In the genomic region with DNA sequence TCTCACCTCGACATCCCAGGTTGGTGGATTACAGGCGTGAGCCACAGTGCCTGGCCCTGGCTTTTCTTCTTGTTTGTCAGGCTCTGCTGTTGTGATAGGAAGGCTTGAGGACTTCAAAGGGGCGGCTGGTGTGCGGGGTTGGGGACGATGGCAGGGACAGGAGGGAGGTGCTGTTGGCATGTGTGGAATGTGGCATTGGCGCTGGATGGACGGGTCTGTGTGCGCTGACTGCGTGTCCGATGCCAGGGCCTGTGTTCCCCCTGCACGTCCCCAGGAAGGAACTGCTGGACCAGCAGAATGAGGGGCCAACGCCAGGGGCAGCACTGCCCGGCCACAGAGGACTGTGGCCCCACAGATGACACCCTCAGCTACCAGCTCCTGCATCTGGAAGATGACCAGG, we compare ENCODE assay signal across 28 cellular contexts. TPM values are rescaled to one million over a fixed set of nuclear protein-coding genes. Genes with fewer than 3 reads are reported as not detected.
A peak's percentile ranks its signal among the peaks of the same experiment; 100 is the strongest.
DNase-seq lines count a peak whose midpoint lies in the region; ATAC-seq, FAIRE-seq and TF ChIP-seq lines count a peak whose summit lies in the region.
"Had no signal": no experiment of that assay in that cellular context is flagged by ENCODE, and none has a peak within 500 bp of the region (broad histone marks: within the 10 kb centered on the region; RNA-seq: fewer than 3 reads in every experiment).

No MANE protein-coding gene starts in this region.

- peak overlapping the region in 1 of 2 experiments; percentile 20; a peak in 1 of 4 replicates for H3K4me3 ChIP-seq in HCT116 (replicated peaks in 1 of 2; ENCODE audit: low read depth in 1 of 2, low read length in 2 of 2)
- peak overlapping the region in 1 of 3 experiments; percentile 19; a peak in 1 of 6 replicates for H3K4me3 ChIP-seq in HepG2 (replicated peaks in 1 of 3; ENCODE audit: insufficient read depth in 1 of 3, low read depth in 2 of 3, low read length in 3 of 3)
- peak overlapping the region; percentile 29 for H3K4me3 ChIP-seq in retinal pigment epithelial cell (ENCODE audit: low read length)
- peak overlapping the region in 1 of 59 donors; percentile 35 for H3K4me3 ChIP-seq in dorsolateral prefrontal cortex
- H3K4me3 ChIP-seq: lung, ovary, thoracic aorta had no signal

- H3K9me2 ChIP-seq in HCT116 (ENCODE audit: insufficient read depth): no peaks in the 10 kb centered on the region

- ATAC-seq in HCT116 (peak; percentile 61), HepG2 (no peak), GM19452 (IDR thresholded peaks at IDR 0.05; ENCODE audit: unreplicated experiment) (no peak)
- ATAC-seq: activated CD4-positive, CD25-positive, alpha-beta regulatory T cell treated with anti-CD3 and anti-CD28 coated beads, Interleukin-2, amount 50 U/mL, for 24 hours; stimulated activated memory B cell treated with anti-CD40 and anti-IgM and Interleukin-4, amounts not matched to agents 10 μg/mL and 1 μg/mL and 100 μg/mL, for 72 hours had no signal

- H3K79me2 ChIP-seq in HCT116 (ENCODE audit: insufficient read depth, low read length): no peaks in the 10 kb centered on the region
- H3K79me2 ChIP-seq in HepG2 (ENCODE audit: insufficient read depth, low read length): peaks cover 5% of the 10 kb centered on the region

- no peak for TF ChIP-seq RAD21 in HCT116 (IDR thresholded peaks at IDR 0.05; ENCODE audit: low read depth)
- TF ChIP-seq RAD21 in HepG2 (CRISPR knock-in tag; IDR thresholded peaks at IDR 0.05): no peak

- 88% methylated on average over 13 of the region's 13 CpGs for WGBS in HepG2 (ENCODE audit: low lambda C conversion rate)

- DNase-seq in HCT116 (ENCODE audit: low read depth, low spot score) (no peak), SW480 (ENCODE audit: low spot score) (peak; percentile 39), HepG2 (ENCODE audit: low spot score) (no peak), retinal pigment epithelial cell (ENCODE audit: low read depth) (no peak), dorsolateral prefrontal cortex (no peak), NCI-H748 treated with DMSO at 0.1 percent for 48 hours (lab: John Stamatoyannopoulos, UW) (no peak)
- DNase-seq in effector CD4-positive, alpha-beta T cell: no peak
- DNase-seq: activated naive CD4-positive, alpha-beta T cell treated with anti-CD3 and anti-CD28 coated beads, Interleukin-2, amount 50 U/mL, for 16 hours; activated T-cell treated with anti-CD3 and anti-CD28 coated beads, Interleukin-2, amount 50 U/mL, for 48 hours; CD4-positive, CD25-positive, alpha-beta regulatory T cell; DMS 273 treated with DMSO at 0.1 percent for 48 hours; GDM1; Kasumi-1; NCI-H1092; NCI-H2029; NCI-H446; NK-92 treated with Interleukin-12 subunit alpha and Interleukin-12 subunit beta, amount 100 ng/mL, for 24 hours; ovary; stimulated activated CD4-positive, alpha-beta T cell treated with anti-CD3 and anti-CD28 coated beads, Interleukin-1b, Interleukin-23, amount 100 ng/mL, for 48 hours; T-helper 9 cell had no signal

- H3K4me1 ChIP-seq in HCT116 (ENCODE audit: control insufficient read depth in 1 of 2, insufficient read depth in 2 of 2, low read length in 2 of 2): peaks cover 30 to 34% of the 10 kb centered on the region in 2 experiments
- H3K4me1 ChIP-seq in HepG2 (ENCODE audit: insufficient read depth, low read length): peaks cover 48% of the 10 kb centered on the region

- H3K27ac ChIP-seq in HCT116 (ENCODE audit: low read depth, low read length): peak overlapping the region; percentile 18; the same call in 1 of the 2 replicates
- H3K27ac ChIP-seq in HepG2 (ENCODE audit: extremely low read length, insufficient read depth, low read length): peak overlapping the region; percentile 26
- no peak overlapping the region for H3K27ac ChIP-seq in dorsolateral prefrontal cortex
- H3K27ac ChIP-seq: ovary, thoracic aorta had no signal

- no peak for FAIRE-seq in HepG2 (lab: Jason Lieb, UNC)
- FAIRE-seq: astrocyte had no signal

- CTCF ChIA-PET in HCT116 (lab: Charles Lee) (no interaction called here), HepG2 (lab: Yijun Ruan, JAX; ENCODE audit: low intra/inter-chr PET ratio, low total read pairs) (no interaction called here)

- H3K9me3 ChIP-seq in HCT116 (ENCODE audit: control insufficient read depth in 1 of 2, insufficient read depth in 1 of 2, low read depth in 1 of 2, low read length in 2 of 2) (no peaks in the 10 kb centered on the region), HepG2 (ENCODE audit: low read length) (no peaks in the 10 kb centered on the region)
- H3K9me3 ChIP-seq: ovary, thoracic aorta had no signal

- BruUV-seq in HCT116 (replicated peaks; lab: Mats Ljungman, UMichigan) (no TSS peak), HepG2 (replicated peaks; lab: Mats Ljungman, UMichigan) (no TSS peak)

- H3K27me3 ChIP-seq in HCT116 (ENCODE audit: insufficient read depth, low read length) (no peaks in the 10 kb centered on the region), HepG2 (ENCODE audit: control insufficient read depth in 1 of 2, insufficient read depth in 2 of 2, low read length in 2 of 2) (no peaks in the 10 kb centered on the region), dorsolateral prefrontal cortex (peaks cover 0 to 8% (median 0%) of the 10 kb centered on the region in 45 donors)
- H3K27me3 ChIP-seq: ovary had no signal

- no peaks in the 10 kb centered on the region for H3K36me3 ChIP-seq in HCT116 (ENCODE audit: control insufficient read depth in 1 of 2, insufficient read depth in 2 of 2, low read length in 2 of 2)
- H3K36me3 ChIP-seq in HepG2 (replicated peaks in 1 of 2; ENCODE audit: control insufficient read depth in 1 of 2, insufficient read depth in 2 of 2, low read length in 2 of 2): no peaks in the 10 kb centered on the region
- H3K36me3 ChIP-seq: ovary, thoracic aorta had no signal

- no peaks in the 10 kb centered on the region for H4K20me1 ChIP-seq in HCT116 (ENCODE audit: insufficient read depth)
- no peaks in the 10 kb centered on the region for H4K20me1 ChIP-seq in HepG2 (ENCODE audit: insufficient read depth, low read length)

- 0 out of 6 replicates have a peak, but pooled peaks of 1 of the 3 experiments have one; percentile 7 for TF ChIP-seq CTCF in HCT116 (IDR thresholded peaks at IDR 0.05 in 2 of 3, conservative IDR thresholded peaks at IDR 0.05 in 1 of 3; ENCODE audit: borderline replicate concordance in 1 of 3, insufficient read depth in 1 of 3, low read depth in 2 of 3, low read length in 2 of 3)
- no peak for TF ChIP-seq CTCF in HepG2 (CRISPR knock-in tag; IDR thresholded peaks at IDR 0.05)
- peak; percentile 17 for TF ChIP-seq CTCF in retinal pigment epithelial cell (conservative IDR thresholded peaks at IDR 0.05; ENCODE audit: low read depth, low read length)
- no peak for TF ChIP-seq CTCF in dorsolateral prefrontal cortex (IDR thresholded peaks at IDR 0.05 in 54 of 56, conservative IDR thresholded peaks at IDR 0.05 in 2 of 56; ENCODE audit: low read depth in 1 of 56, partially characterized antibody in 56 of 56)

- RAD21 ChIA-PET in HCT116 (lab: Charles Lee; ENCODE audit: low non-redundant PET in 1 of 2, low total read pairs in 2 of 2, uncharacterized antibody in 2 of 2, unreplicated experiment in 2 of 2): no interaction called here

- H3K9ac ChIP-seq in HCT116 (ENCODE audit: low read length): peak overlapping the region; percentile 30; the same call in 1 of the 2 replicates
- no peak overlapping the region for H3K9ac ChIP-seq in HepG2 (ENCODE audit: insufficient read depth, low read depth, low read length)

- H3K4me2 ChIP-seq in HCT116 (ENCODE audit: low read length): peak overlapping the region; percentile 65
- 0 out of 2 replicates have a peak overlapping the region, but pooled peaks have one; percentile 24 for H3K4me2 ChIP-seq in HepG2 (ENCODE audit: low read depth, low read length)

- intact Hi-C loops in HCT116 (cut with micrococcal nuclease) (no loop called here), HepG2 (cut with micrococcal nuclease; ENCODE audit: unreplicated experiment) (loop anchor here (10.0 kb wide), 1 partner anchor 210 kb away; no protein-coding TSS in a partner anchor), dorsolateral prefrontal cortex (cut with DNase I) (no loop called here)

- TF ChIP-seq EP300 in HepG2 (IDR thresholded peaks at IDR 0.05; ENCODE audit: low read depth in 2 of 2, low read length in 2 of 2) (no peak), HepG2 (CRISPR knock-in tag; IDR thresholded peaks at IDR 0.05; ENCODE audit: borderline replicate concordance) (no peak)

- in situ Hi-C loops in HepG2 (cut with HindIII; ENCODE audit: extremely low pct_ligation_motif_present, low pct_unique_long_range_greater_than_20kb): no loop called here

- TF ChIP-seq POLR2A in HCT116 (IDR thresholded peaks at IDR 0.05; ENCODE audit: borderline replicate concordance, extremely low read depth, insufficient read depth, insufficient read length) (no peak), HepG2 (IDR thresholded peaks at IDR 0.05; ENCODE audit: insufficient read depth in 1 of 2, low read depth in 2 of 2, low read length in 2 of 2) (no peak)

- H2AFZ ChIP-seq in HCT116 (ENCODE audit: low read depth, low read length, poor library complexity, severe bottlenecking) (no peak overlapping the region), HepG2 (ENCODE audit: low read length) (no peak overlapping the region)

- POLR2A ChIA-PET in HCT116 (lab: Charles Lee): interaction anchor here (0.7 kb wide), 1 partner anchor 12 kb away, joined by 3 read pairs; no protein-coding TSS in a partner anchor
- POLR2A ChIA-PET in HepG2 (lab: Yijun Ruan, JAX): interaction anchor here (0.7 to 1.3 kb wide), 3 partner anchors 11 to 235 kb away, joined by 3 to 6 read pairs (median 3); a partner anchor contains a TSS

RNA-seq across cellular contexts. Expression of a gene that starts 12.7 kb away (rescaled TPM):
- 676 TPM for total RNA-seq in HCT116 (2021; ENCODE audit: unreplicated experiment)
- 538 and 711 TPM in 2 replicates for polyA plus RNA-seq in HCT116 (2012)
- 188 and 195 TPM in 2 replicates for total RNA-seq in HepG2 (2016; rRNA removed; fragmentation: Illumina TruSeq; extraction: Trizol)
- 49.8 and 51.1 TPM in 2 replicates for total RNA-seq in HepG2 (2016; cell fraction: cytosol; rRNA removed; fragmentation: Illumina TruSeq; extraction: Trizol; ENCODE audit: low read depth)
- 161 and 198 TPM in 2 replicates for total RNA-seq in HepG2 (2016; cell fraction: insoluble cytoplasmic fraction; rRNA removed; fragmentation: Illumina TruSeq; extraction: Trizol)
- 106 and 109 TPM in 2 replicates for total RNA-seq in HepG2 (2016; cell fraction: membrane; rRNA removed; fragmentation: Illumina TruSeq; extraction: Trizol)
- total RNA-seq in HepG2 (2016; cell fraction: nucleus; rRNA removed; fragmentation: Illumina TruSeq; extraction: Trizol): 117 and 125 TPM in 2 replicates
- polyA plus RNA-seq in HepG2 (2011; rRNA removed): 288 and 314 TPM in 2 replicates
- 80.5 and 107 TPM in 2 replicates for polyA plus RNA-seq in HepG2 (2011; cell fraction: cytosol; rRNA removed)
- 339 and 475 TPM in 2 replicates for polyA plus RNA-seq in HepG2 (2011; cell fraction: nucleus; rRNA removed)
- 291 and 347 TPM in 2 replicates for polyA plus RNA-seq in HepG2 (2012)
- 51.1 and 55.1 TPM in 2 replicates for polyA plus RNA-seq in HepG2 (2016; cell fraction: cytosol; fragmentation: Illumina TruSeq; extraction: Trizol; ENCODE audit: low read depth)
- 208 and 235 TPM in 2 replicates for polyA plus RNA-seq in HepG2 (2016; cell fraction: insoluble cytoplasmic fraction; fragmentation: Illumina TruSeq; extraction: Trizol; ENCODE audit: low read depth)
- 112 TPM in 2 replicates for polyA plus RNA-seq in HepG2 (2016; cell fraction: membrane; fragmentation: Illumina TruSeq; extraction: Trizol; ENCODE audit: low read depth)
- 264 and 280 TPM in 2 replicates for polyA plus RNA-seq in HepG2 (2016; cell fraction: nucleus; fragmentation: Illumina TruSeq; extraction: Trizol; ENCODE audit: insufficient read depth, low read depth)
- polyA minus RNA-seq in HepG2 (2011; rRNA and poly(A)+ RNA removed; ENCODE audit: low replicate concordance): 302 and 434 TPM in 2 replicates
- 155 and 182 TPM in 2 replicates for polyA minus RNA-seq in HepG2 (2011; cell fraction: cytosol; rRNA and poly(A)+ RNA removed)
- 142 and 164 TPM in 2 replicates for polyA minus RNA-seq in HepG2 (2011; cell fraction: nucleus; rRNA and poly(A)+ RNA removed)
- total RNA-seq in dorsolateral prefrontal cortex: 100 to 1,000 TPM in 11 of 120 experiments, 10 to 100 TPM in 109; 40.5 to 125 (median 72.0) TPM

RNA-seq across cellular contexts. Expression of a gene that starts 33.6 kb away (rescaled TPM):
- total RNA-seq in HCT116 (2021; ENCODE audit: unreplicated experiment) (38.2 TPM), HepG2 (2016; rRNA removed; fragmentation: Illumina TruSeq; extraction: Trizol) (1.1 and 1.3 TPM in 2 replicates), dorsolateral prefrontal cortex (1 to 10 TPM in 3 of 120 experiments, under 1 TPM in 60, not detected in 57; 0.15 to 1.5 (median 0.35) TPM)
- polyA plus RNA-seq in HCT116 (2012): 30.6 and 31.5 TPM in 2 replicates
- 0.30 and 0.35 TPM in 2 replicates for total RNA-seq in HepG2 (2016; cell fraction: cytosol; rRNA removed; fragmentation: Illumina TruSeq; extraction: Trizol; ENCODE audit: low read depth)
- 0.77 and 1.3 TPM in 2 replicates for total RNA-seq in HepG2 (2016; cell fraction: insoluble cytoplasmic fraction; rRNA removed; fragmentation: Illumina TruSeq; extraction: Trizol)
- total RNA-seq in HepG2 (2016; cell fraction: membrane; rRNA removed; fragmentation: Illumina TruSeq; extraction: Trizol): 0.77 and 0.96 TPM in 2 replicates
- 0.78 and 0.99 TPM in 2 replicates for total RNA-seq in HepG2 (2016; cell fraction: nucleus; rRNA removed; fragmentation: Illumina TruSeq; extraction: Trizol)
- polyA plus RNA-seq in HepG2 (2011; rRNA removed): 0.67 and 0.71 TPM in 2 replicates
- 0.53 and 0.71 TPM in 2 replicates for polyA plus RNA-seq in HepG2 (2011; cell fraction: cytosol; rRNA removed)
- polyA plus RNA-seq in HepG2 (2011; cell fraction: nucleus; rRNA removed): 0.81 and 0.85 TPM in 2 replicates
- 2.1 and 3.1 TPM in 2 replicates for polyA plus RNA-seq in HepG2 (2012)
- 0.23 and 0.32 TPM in 2 replicates for polyA plus RNA-seq in HepG2 (2016; cell fraction: cytosol; fragmentation: Illumina TruSeq; extraction: Trizol; ENCODE audit: low read depth)
- polyA plus RNA-seq in HepG2 (2016; cell fraction: insoluble cytoplasmic fraction; fragmentation: Illumina TruSeq; extraction: Trizol; ENCODE audit: low read depth): 1.2 and 1.5 TPM in 2 replicates
- polyA plus RNA-seq in HepG2 (2016; cell fraction: membrane; fragmentation: Illumina TruSeq; extraction: Trizol; ENCODE audit: low read depth): 0.40 and 0.79 TPM in 2 replicates
- 1.2 and 1.6 TPM in 2 replicates for polyA plus RNA-seq in HepG2 (2016; cell fraction: nucleus; fragmentation: Illumina TruSeq; extraction: Trizol; ENCODE audit: insufficient read depth, low read depth)
- 1.2 and 37.0 TPM in 2 replicates for polyA minus RNA-seq in HepG2 (2011; rRNA and poly(A)+ RNA removed; ENCODE audit: low replicate concordance)
- polyA minus RNA-seq in HepG2 (2011; cell fraction: cytosol; rRNA and poly(A)+ RNA removed): 0.62 and 0.99 TPM in 2 replicates
- 0.37 and 0.39 TPM in 2 replicates for polyA minus RNA-seq in HepG2 (2011; cell fraction: nucleus; rRNA and poly(A)+ RNA removed)
- total RNA-seq: CD4-positive, CD25-positive, alpha-beta regulatory T cell; RPMI7951 had no signal
- polyA plus RNA-seq: CD4-positive, CD25-positive, alpha-beta regulatory T cell had no signal

RNA-seq across cellular contexts. Expression of a gene that starts 37.2 kb away (rescaled TPM):
- 0.27 TPM for total RNA-seq in HCT116 (2021; ENCODE audit: unreplicated experiment)
- 0.05 and 0.10 TPM in 2 replicates for polyA plus RNA-seq in HCT116 (2012)
- total RNA-seq in HepG2 (2016; rRNA removed; fragmentation: Illumina TruSeq; extraction: Trizol): 0.07 TPM in 1 of 2 replicates, not detected in the other
- not detected in 2 replicates for total RNA-seq in HepG2 (2016; cell fraction: cytosol; rRNA removed; fragmentation: Illumina TruSeq; extraction: Trizol; ENCODE audit: low read depth)
- 0.09 TPM in 1 of 2 replicates, not detected in the other for total RNA-seq in HepG2 (2016; cell fraction: insoluble cytoplasmic fraction; rRNA removed; fragmentation: Illumina TruSeq; extraction: Trizol)
- total RNA-seq in HepG2 (2016; cell fraction: membrane; rRNA removed; fragmentation: Illumina TruSeq; extraction: Trizol): not detected in 2 replicates
- not detected in 2 replicates for total RNA-seq in HepG2 (2016; cell fraction: nucleus; rRNA removed; fragmentation: Illumina TruSeq; extraction: Trizol)
- 0.16 and 0.17 TPM in 2 replicates for polyA plus RNA-seq in HepG2 (2011; rRNA removed)
- 0.14 and 0.19 TPM in 2 replicates for polyA plus RNA-seq in HepG2 (2011; cell fraction: cytosol; rRNA removed)
- 0.19 and 0.34 TPM in 2 replicates for polyA plus RNA-seq in HepG2 (2011; cell fraction: nucleus; rRNA removed)
- 0.27 TPM in 1 of 2 replicates, not detected in the other for polyA plus RNA-seq in HepG2 (2012)
- not detected in 2 replicates for polyA plus RNA-seq in HepG2 (2016; cell fraction: cytosol; fragmentation: Illumina TruSeq; extraction: Trizol; ENCODE audit: low read depth)
- polyA plus RNA-seq in HepG2 (2016; cell fraction: insoluble cytoplasmic fraction; fragmentation: Illumina TruSeq; extraction: Trizol; ENCODE audit: low read depth): not detected in 2 replicates
- polyA plus RNA-seq in HepG2 (2016; cell fraction: membrane; fragmentation: Illumina TruSeq; extraction: Trizol; ENCODE audit: low read depth): not detected in 2 replicates
- not detected in 2 replicates for polyA plus RNA-seq in HepG2 (2016; cell fraction: nucleus; fragmentation: Illumina TruSeq; extraction: Trizol; ENCODE audit: insufficient read depth, low read depth)
- 0.16 and 0.22 TPM in 2 replicates for polyA minus RNA-seq in HepG2 (2011; rRNA and poly(A)+ RNA removed; ENCODE audit: low replicate concordance)
- not detected in 2 replicates for polyA minus RNA-seq in HepG2 (2011; cell fraction: cytosol; rRNA and poly(A)+ RNA removed)
- polyA minus RNA-seq in HepG2 (2011; cell fraction: nucleus; rRNA and poly(A)+ RNA removed): not detected in 2 replicates
- 10 to 100 TPM in 118 of 120 experiments, 1 to 10 TPM in 2; 7.9 to 52.2 (median 26.6) TPM for total RNA-seq in dorsolateral prefrontal cortex
- total RNA-seq: CD4-positive, CD25-positive, alpha-beta regulatory T cell; RPMI7951; thoracic aorta had no signal
- polyA plus RNA-seq: CD4-positive, CD25-positive, alpha-beta regulatory T cell had no signal

RNA-seq across cellular contexts. Expression of a gene that starts 43.1 kb away (rescaled TPM):
- total RNA-seq in HCT116 (2021; ENCODE audit: unreplicated experiment) (not detected), HepG2 (2016; rRNA removed; fragmentation: Illumina TruSeq; extraction: Trizol) (not detected in 2 replicates), dorsolateral prefrontal cortex (1 to 10 TPM in 59 of 120 experiments, under 1 TPM in 48, not detected in 13; 0.28 to 6.9 (median 1.1) TPM)
- polyA plus RNA-seq in HCT116 (2012): 0.05 and 0.10 TPM in 2 replicates
- total RNA-seq in HepG2 (2016; cell fraction: cytosol; rRNA removed; fragmentation: Illumina TruSeq; extraction: Trizol; ENCODE audit: low read depth): not detected in 2 replicates
- not detected in 2 replicates for total RNA-seq in HepG2 (2016; cell fraction: insoluble cytoplasmic fraction; rRNA removed; fragmentation: Illumina TruSeq; extraction: Trizol)
- total RNA-seq in HepG2 (2016; cell fraction: membrane; rRNA removed; fragmentation: Illumina TruSeq; extraction: Trizol): not detected in 2 replicates
- not detected in 2 replicates for total RNA-seq in HepG2 (2016; cell fraction: nucleus; rRNA removed; fragmentation: Illumina TruSeq; extraction: Trizol)
- polyA plus RNA-seq in HepG2 (2011; rRNA removed): 0.08 TPM in 1 of 2 replicates, not detected in the other
- not detected in 2 replicates for polyA plus RNA-seq in HepG2 (2011; cell fraction: cytosol; rRNA removed)
- not detected in 2 replicates for polyA plus RNA-seq in HepG2 (2011; cell fraction: nucleus; rRNA removed)
- polyA plus RNA-seq in HepG2 (2012): not detected in 2 replicates
- not detected in 2 replicates for polyA plus RNA-seq in HepG2 (2016; cell fraction: cytosol; fragmentation: Illumina TruSeq; extraction: Trizol; ENCODE audit: low read depth)
- not detected in 2 replicates for polyA plus RNA-seq in HepG2 (2016; cell fraction: insoluble cytoplasmic fraction; fragmentation: Illumina TruSeq; extraction: Trizol; ENCODE audit: low read depth)
- not detected in 2 replicates for polyA plus RNA-seq in HepG2 (2016; cell fraction: membrane; fragmentation: Illumina TruSeq; extraction: Trizol; ENCODE audit: low read depth)
- polyA plus RNA-seq in HepG2 (2016; cell fraction: nucleus; fragmentation: Illumina TruSeq; extraction: Trizol; ENCODE audit: insufficient read depth, low read depth): not detected in 2 replicates
- not detected in 2 replicates for polyA minus RNA-seq in HepG2 (2011; rRNA and poly(A)+ RNA removed; ENCODE audit: low replicate concordance)
- polyA minus RNA-seq in HepG2 (2011; cell fraction: cytosol; rRNA and poly(A)+ RNA removed): not detected in 2 replicates
- not detected in 2 replicates for polyA minus RNA-seq in HepG2 (2011; cell fraction: nucleus; rRNA and poly(A)+ RNA removed)
- total RNA-seq: myocyte, RPMI7951 had no signal
- polyA plus RNA-seq: CD4-positive, CD25-positive, alpha-beta regulatory T cell had no signal

RNA-seq across cellular contexts. Expression of a gene that starts 56.3 kb away (rescaled TPM):
- total RNA-seq in HCT116 (2021; ENCODE audit: unreplicated experiment) (2.7 TPM), HepG2 (2016; rRNA removed; fragmentation: Illumina TruSeq; extraction: Trizol) (not detected in 2 replicates), dorsolateral prefrontal cortex (1 to 10 TPM in 47 of 120 experiments, under 1 TPM in 37, not detected in 36; 0.46 to 9.3 (median 1.0) TPM)
- 4.0 and 4.5 TPM in 2 replicates for polyA plus RNA-seq in HCT116 (2012)
- not detected in 2 replicates for total RNA-seq in HepG2 (2016; cell fraction: cytosol; rRNA removed; fragmentation: Illumina TruSeq; extraction: Trizol; ENCODE audit: low read depth)
- not detected in 2 replicates for total RNA-seq in HepG2 (2016; cell fraction: insoluble cytoplasmic fraction; rRNA removed; fragmentation: Illumina TruSeq; extraction: Trizol)
- total RNA-seq in HepG2 (2016; cell fraction: membrane; rRNA removed; fragmentation: Illumina TruSeq; extraction: Trizol): not detected in 2 replicates
- total RNA-seq in HepG2 (2016; cell fraction: nucleus; rRNA removed; fragmentation: Illumina TruSeq; extraction: Trizol): not detected in 2 replicates
- 0.10 TPM in 1 of 2 replicates, not detected in the other for polyA plus RNA-seq in HepG2 (2011; rRNA removed)
- polyA plus RNA-seq in HepG2 (2011; cell fraction: cytosol; rRNA removed): 0.17 TPM in 1 of 2 replicates, not detected in the other
- polyA plus RNA-seq in HepG2 (2011; cell fraction: nucleus; rRNA removed): 0.14 and 0.16 TPM in 2 replicates
- not detected in 2 replicates for polyA plus RNA-seq in HepG2 (2012)
- polyA plus RNA-seq in HepG2 (2016; cell fraction: cytosol; fragmentation: Illumina TruSeq; extraction: Trizol; ENCODE audit: low read depth): not detected in 2 replicates
- not detected in 2 replicates for polyA plus RNA-seq in HepG2 (2016; cell fraction: insoluble cytoplasmic fraction; fragmentation: Illumina TruSeq; extraction: Trizol; ENCODE audit: low read depth)
- not detected in 2 replicates for polyA plus RNA-seq in HepG2 (2016; cell fraction: membrane; fragmentation: Illumina TruSeq; extraction: Trizol; ENCODE audit: low read depth)
- not detected in 2 replicates for polyA plus RNA-seq in HepG2 (2016; cell fraction: nucleus; fragmentation: Illumina TruSeq; extraction: Trizol; ENCODE audit: insufficient read depth, low read depth)
- polyA minus RNA-seq in HepG2 (2011; rRNA and poly(A)+ RNA removed; ENCODE audit: low replicate concordance): 0.14 TPM in 1 of 2 replicates, not detected in the other
- not detected in 2 replicates for polyA minus RNA-seq in HepG2 (2011; cell fraction: cytosol; rRNA and poly(A)+ RNA removed)
- not detected in 2 replicates for polyA minus RNA-seq in HepG2 (2011; cell fraction: nucleus; rRNA and poly(A)+ RNA removed)
- total RNA-seq: astrocyte; CD4-positive, CD25-positive, alpha-beta regulatory T cell; myocyte; RPMI7951; thoracic aorta had no signal
- polyA plus RNA-seq: CD4-positive, CD25-positive, alpha-beta regulatory T cell; ovary had no signal

Comparison
In these comparisons a context has a peak if more than half of its experiments do, and no peak if none do; other contexts are left out.
1. H3K27ac ChIP-seq: peak in HCT116 (single experiment) and HepG2 (single experiment); none in dorsolateral prefrontal cortex (0 of 59).
2. RNA of a gene that starts 33.6 kb away (total RNA-seq): 38.2 TPM in HCT116 (single experiment); 0.30 to 1.3 TPM in HepG2 and 0.15 to 1.5 TPM in dorsolateral prefrontal cortex; every median in the first group is over 10 times any median in the second.